1 cellular context compared by ENCODE assay signal in genomic region chr6:13763740-13764381, GRCh38.
TF ChIP-seq lines count a peak whose summit lies in the region.

No MANE protein-coding gene starts in this region.

TF ChIP-seq in GM23338, 12 proteins besides CTCF, POLR2A, EP300 and RAD21 (continued from another document):
- TF ChIP-seq, protein P1, sequence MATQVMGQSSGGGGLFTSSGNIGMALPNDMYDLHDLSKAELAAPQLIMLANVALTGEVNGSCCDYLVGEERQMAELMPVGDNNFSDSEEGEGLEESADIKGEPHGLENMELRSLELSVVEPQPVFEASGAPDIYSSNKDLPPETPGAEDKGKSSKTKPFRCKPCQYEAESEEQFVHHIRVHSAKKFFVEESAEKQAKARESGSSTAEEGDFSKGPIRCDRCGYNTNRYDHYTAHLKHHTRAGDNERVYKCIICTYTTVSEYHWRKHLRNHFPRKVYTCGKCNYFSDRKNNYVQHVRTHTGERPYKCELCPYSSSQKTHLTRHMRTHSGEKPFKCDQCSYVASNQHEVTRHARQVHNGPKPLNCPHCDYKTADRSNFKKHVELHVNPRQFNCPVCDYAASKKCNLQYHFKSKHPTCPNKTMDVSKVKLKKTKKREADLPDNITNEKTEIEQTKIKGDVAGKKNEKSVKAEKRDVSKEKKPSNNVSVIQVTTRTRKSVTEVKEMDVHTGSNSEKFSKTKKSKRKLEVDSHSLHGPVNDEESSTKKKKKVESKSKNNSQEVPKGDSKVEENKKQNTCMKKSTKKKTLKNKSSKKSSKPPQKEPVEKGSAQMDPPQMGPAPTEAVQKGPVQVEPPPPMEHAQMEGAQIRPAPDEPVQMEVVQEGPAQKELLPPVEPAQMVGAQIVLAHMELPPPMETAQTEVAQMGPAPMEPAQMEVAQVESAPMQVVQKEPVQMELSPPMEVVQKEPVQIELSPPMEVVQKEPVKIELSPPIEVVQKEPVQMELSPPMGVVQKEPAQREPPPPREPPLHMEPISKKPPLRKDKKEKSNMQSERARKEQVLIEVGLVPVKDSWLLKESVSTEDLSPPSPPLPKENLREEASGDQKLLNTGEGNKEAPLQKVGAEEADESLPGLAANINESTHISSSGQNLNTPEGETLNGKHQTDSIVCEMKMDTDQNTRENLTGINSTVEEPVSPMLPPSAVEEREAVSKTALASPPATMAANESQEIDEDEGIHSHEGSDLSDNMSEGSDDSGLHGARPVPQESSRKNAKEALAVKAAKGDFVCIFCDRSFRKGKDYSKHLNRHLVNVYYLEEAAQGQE (IDR thresholded peaks at IDR 0.05; ENCODE audit: unreplicated experiment), result no peak
- TF ChIP-seq STAT1 (IDR thresholded peaks at IDR 0.05; ENCODE audit: unreplicated experiment) (no peak), JUNB (IDR thresholded peaks at IDR 0.05; ENCODE audit: unreplicated experiment) (no peak), NANOG (IDR thresholded peaks at IDR 0.05; ENCODE audit: borderline replicate concordance) (no peak), EZH2phosphoT487 (IDR thresholded peaks at IDR 0.05; ENCODE audit: unreplicated experiment) (no peak), ZNF331 (CRISPR knock-in tag; IDR thresholded peaks at IDR 0.05; ENCODE audit: low read depth) (no peak), POLR2AphosphoS5 (IDR thresholded peaks at IDR 0.05; ENCODE audit: low read depth) (no peak), ETS1 (IDR thresholded peaks at IDR 0.05) (no peak)
- TF ChIP-seq, protein P2, sequence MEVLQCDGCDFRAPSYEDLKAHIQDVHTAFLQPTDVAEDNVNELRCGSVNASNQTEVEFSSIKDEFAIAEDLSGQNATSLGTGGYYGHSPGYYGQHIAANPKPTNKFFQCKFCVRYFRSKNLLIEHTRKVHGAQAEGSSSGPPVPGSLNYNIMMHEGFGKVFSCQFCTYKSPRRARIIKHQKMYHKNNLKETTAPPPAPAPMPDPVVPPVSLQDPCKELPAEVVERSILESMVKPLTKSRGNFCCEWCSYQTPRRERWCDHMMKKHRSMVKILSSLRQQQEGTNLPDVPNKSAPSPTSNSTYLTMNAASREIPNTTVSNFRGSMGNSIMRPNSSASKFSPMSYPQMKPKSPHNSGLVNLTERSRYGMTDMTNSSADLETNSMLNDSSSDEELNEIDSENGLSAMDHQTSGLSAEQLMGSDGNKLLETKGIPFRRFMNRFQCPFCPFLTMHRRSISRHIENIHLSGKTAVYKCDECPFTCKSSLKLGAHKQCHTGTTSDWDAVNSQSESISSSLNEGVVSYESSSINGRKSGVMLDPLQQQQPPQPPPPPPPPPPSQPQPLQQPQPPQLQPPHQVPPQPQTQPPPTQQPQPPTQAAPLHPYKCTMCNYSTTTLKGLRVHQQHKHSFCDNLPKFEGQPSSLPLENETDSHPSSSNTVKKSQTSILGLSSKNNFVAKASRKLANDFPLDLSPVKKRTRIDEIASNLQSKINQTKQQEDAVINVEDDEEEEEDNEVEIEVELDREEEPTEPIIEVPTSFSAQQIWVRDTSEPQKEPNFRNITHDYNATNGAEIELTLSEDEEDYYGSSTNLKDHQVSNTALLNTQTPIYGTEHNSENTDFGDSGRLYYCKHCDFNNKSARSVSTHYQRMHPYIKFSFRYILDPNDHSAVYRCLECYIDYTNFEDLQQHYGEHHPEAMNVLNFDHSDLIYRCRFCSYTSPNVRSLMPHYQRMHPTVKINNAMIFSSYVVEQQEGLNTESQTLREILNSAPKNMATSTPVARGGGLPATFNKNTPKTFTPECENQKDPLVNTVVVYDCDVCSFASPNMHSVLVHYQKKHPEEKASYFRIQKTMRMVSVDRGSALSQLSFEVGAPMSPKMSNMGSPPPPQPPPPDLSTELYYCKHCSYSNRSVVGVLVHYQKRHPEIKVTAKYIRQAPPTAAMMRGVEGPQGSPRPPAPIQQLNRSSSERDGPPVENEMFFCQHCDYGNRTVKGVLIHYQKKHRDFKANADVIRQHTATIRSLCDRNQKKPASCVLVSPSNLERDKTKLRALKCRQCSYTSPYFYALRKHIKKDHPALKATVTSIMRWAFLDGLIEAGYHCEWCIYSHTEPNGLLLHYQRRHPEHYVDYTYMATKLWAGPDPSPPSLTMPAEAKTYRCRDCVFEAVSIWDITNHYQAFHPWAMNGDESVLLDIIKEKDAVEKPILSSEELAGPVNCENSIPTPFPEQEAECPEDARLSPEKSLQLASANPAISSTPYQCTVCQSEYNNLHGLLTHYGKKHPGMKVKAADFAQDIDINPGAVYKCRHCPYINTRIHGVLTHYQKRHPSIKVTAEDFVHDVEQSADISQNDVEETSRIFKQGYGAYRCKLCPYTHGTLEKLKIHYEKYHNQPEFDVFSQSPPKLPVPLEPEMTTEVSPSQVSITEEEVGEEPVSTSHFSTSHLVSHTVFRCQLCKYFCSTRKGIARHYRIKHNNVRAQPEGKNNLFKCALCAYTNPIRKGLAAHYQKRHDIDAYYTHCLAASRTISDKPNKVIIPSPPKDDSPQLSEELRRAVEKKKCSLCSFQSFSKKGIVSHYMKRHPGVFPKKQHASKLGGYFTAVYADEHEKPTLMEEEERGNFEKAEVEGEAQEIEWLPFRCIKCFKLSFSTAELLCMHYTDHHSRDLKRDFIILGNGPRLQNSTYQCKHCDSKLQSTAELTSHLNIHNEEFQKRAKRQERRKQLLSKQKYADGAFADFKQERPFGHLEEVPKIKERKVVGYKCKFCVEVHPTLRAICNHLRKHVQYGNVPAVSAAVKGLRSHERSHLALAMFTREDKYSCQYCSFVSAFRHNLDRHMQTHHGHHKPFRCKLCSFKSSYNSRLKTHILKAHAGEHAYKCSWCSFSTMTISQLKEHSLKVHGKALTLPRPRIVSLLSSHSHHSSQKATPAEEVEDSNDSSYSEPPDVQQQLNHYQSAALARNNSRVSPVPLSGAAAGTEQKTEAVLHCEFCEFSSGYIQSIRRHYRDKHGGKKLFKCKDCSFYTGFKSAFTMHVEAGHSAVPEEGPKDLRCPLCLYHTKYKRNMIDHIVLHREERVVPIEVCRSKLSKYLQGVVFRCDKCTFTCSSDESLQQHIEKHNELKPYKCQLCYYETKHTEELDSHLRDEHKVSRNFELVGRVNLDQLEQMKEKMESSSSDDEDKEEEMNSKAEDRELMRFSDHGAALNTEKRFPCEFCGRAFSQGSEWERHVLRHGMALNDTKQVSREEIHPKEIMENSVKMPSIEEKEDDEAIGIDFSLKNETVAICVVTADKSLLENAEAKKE (CRISPR knock-in tag; IDR thresholded peaks at IDR 0.05), result no peak
